14 cellular contexts compared by ENCODE assay signal in genomic region chr5:75460532-75460931, GRCh38. TPM values are rescaled to one million over a fixed set of nuclear protein-coding genes. Genes with fewer than 3 reads are reported as not detected.
A peak's percentile ranks its signal among the peaks of the same experiment; 100 is the strongest.
DNase-seq lines count a peak whose midpoint lies in the region; ATAC-seq and TF ChIP-seq lines count a peak whose summit lies in the region.
"Had no signal": no experiment of that assay in that cellular context is flagged by ENCODE, and none has a peak within 500 bp of the region (broad histone marks: within the 10 kb centered on the region; RNA-seq: fewer than 3 reads in every experiment).

No MANE protein-coding gene starts in this region.

- no peak for ATAC-seq in activated T-cell treated with anti-CD3 and anti-CD28 coated beads, Interleukin-2, amount 50 U/mL, for 72 hours (replicated peaks in 1 of 2)
- ATAC-seq in HG02642 (IDR thresholded peaks at IDR 0.05; ENCODE audit: poor library complexity, unreplicated experiment), result peak; percentile 21
- ATAC-seq in HG03439 (IDR thresholded peaks at IDR 0.05; ENCODE audit: unreplicated experiment), result no peak
- ATAC-seq: activated CD4-positive, CD25-positive, alpha-beta regulatory T cell treated with anti-CD3 and anti-CD28 coated beads, Interleukin-2, amount 50 U/mL, for 24 hours; HCT116 had no signal

- H3K79me2 ChIP-seq in OCI-LY3 (ENCODE audit: low read length), result peaks cover 17% of the 10 kb centered on the region

- H3K4me2 ChIP-seq in OCI-LY3 (ENCODE audit: low read length), result peak overlapping the region; percentile 54

- H3K27ac ChIP-seq in OCI-LY3 (ENCODE audit: low read length) (no peak overlapping the region), thyroid gland (peak overlapping the region in 2 of 3 donors; percentile 6 to 18), dorsolateral prefrontal cortex (peak overlapping the region in 1 of 59 donors; percentile 39)
- H3K27ac ChIP-seq: tibial artery had no signal

- DNase-seq in activated T-cell treated with anti-CD3 and anti-CD28 coated beads, Interleukin-2, amount 50 U/mL, for 72 hours, result no peak
- DNase-seq in activated T-cell treated with anti-CD3 and anti-CD28 coated beads, Interleukin-2, amount 50 U/mL, for 48 hours, result no peak
- DNase-seq in thyroid gland, result no peak
- DNase-seq in medulla oblongata (ENCODE audit: extremely low spot score), result no peak
- no peak for DNase-seq in dorsolateral prefrontal cortex
- DNase-seq: amniotic stem cell, cortex of kidney, Kasumi-1, tibial artery had no signal

- no peaks in the 10 kb centered on the region for H3K27me3 ChIP-seq in OCI-LY3 (ENCODE audit: low read depth, low read length)
- H3K27me3 ChIP-seq in thyroid gland, result no peaks in the 10 kb centered on the region
- no peaks in the 10 kb centered on the region for H3K27me3 ChIP-seq in dorsolateral prefrontal cortex
- H3K27me3 ChIP-seq: tibial artery had no signal

- peaks cover 3 to 7% of the 10 kb centered on the region in 2 donors for H3K36me3 Mint-ChIP-seq in activated T-cell treated with anti-CD3 and anti-CD28 coated beads, Interleukin-2, amount 50 U/mL, for 72 hours (ENCODE audit: insufficient read depth in 2 of 2)

- H3K9me3 ChIP-seq in OCI-LY3 (ENCODE audit: insufficient read depth, low read length) (no peaks in the 10 kb centered on the region), thyroid gland (no peaks in the 10 kb centered on the region)
- H3K9me3 ChIP-seq: tibial artery had no signal

- H4K20me1 ChIP-seq in OCI-LY3 (ENCODE audit: insufficient read depth, low read length), result peaks cover 23% of the 10 kb centered on the region

- peaks cover 0 to 3% of the 10 kb centered on the region in 2 donors for H3K9me3 Mint-ChIP-seq in activated T-cell treated with anti-CD3 and anti-CD28 coated beads, Interleukin-2, amount 50 U/mL, for 72 hours

- H3K4me3 Mint-ChIP-seq in activated T-cell treated with anti-CD3 and anti-CD28 coated beads, Interleukin-2, amount 50 U/mL, for 72 hours, result no peak overlapping the region

- intact Hi-C loops in thyroid gland (cut with DNase I) (no loop called here), dorsolateral prefrontal cortex (cut with DNase I) (no loop called here)

- H3K27me3 Mint-ChIP-seq in activated T-cell treated with anti-CD3 and anti-CD28 coated beads, Interleukin-2, amount 50 U/mL, for 72 hours (ENCODE audit: low read depth), result no peaks in the 10 kb centered on the region

- no peak overlapping the region for H3K9ac ChIP-seq in OCI-LY3 (ENCODE audit: low read length)

- H3K4me1 Mint-ChIP-seq in activated T-cell treated with anti-CD3 and anti-CD28 coated beads, Interleukin-2, amount 50 U/mL, for 72 hours (ENCODE audit: low read depth), result peaks cover 24% of the 10 kb centered on the region

- no peak overlapping the region for H2AFZ ChIP-seq in OCI-LY3 (ENCODE audit: low read depth, low read length)

- no peak for TF ChIP-seq CTCF in OCI-LY3 (IDR thresholded peaks at IDR 0.05; ENCODE audit: low read depth, low read length)
- TF ChIP-seq CTCF in thyroid gland (IDR thresholded peaks at IDR 0.05), result no peak
- TF ChIP-seq CTCF in dorsolateral prefrontal cortex (IDR thresholded peaks at IDR 0.05 in 54 of 56, conservative IDR thresholded peaks at IDR 0.05 in 2 of 56; ENCODE audit: low read depth in 1 of 56, partially characterized antibody in 56 of 56), result no peak

- peaks cover 25% of the 10 kb centered on the region for H3K4me1 ChIP-seq in OCI-LY3 (ENCODE audit: low read length)
- peaks cover 42 to 43% of the 10 kb centered on the region in 2 donors for H3K4me1 ChIP-seq in thyroid gland

- H3K36me3 ChIP-seq in OCI-LY3 (replicated peaks; ENCODE audit: low read depth, low read length) (peaks cover 7% of the 10 kb centered on the region), thyroid gland (no peaks in the 10 kb centered on the region)

- WGBS in thyroid gland, 2 donors, result 74 to 80% methylated on average over 2 of the region's 2 CpGs

- peak overlapping the region; percentile 7; the same call in 1 of the 2 replicates for H3K4me3 ChIP-seq in OCI-LY3 (ENCODE audit: low read length)
- no peak overlapping the region for H3K4me3 ChIP-seq in thyroid gland (replicated peaks in 1 of 3)
- H3K4me3 ChIP-seq in dorsolateral prefrontal cortex, result no peak overlapping the region
- H3K4me3 ChIP-seq: tibial artery had no signal

- peak overlapping the region; percentile 84 for H3K27ac Mint-ChIP-seq in activated T-cell treated with anti-CD3 and anti-CD28 coated beads, Interleukin-2, amount 50 U/mL, for 72 hours

- no peak for TF ChIP-seq POLR2A in thyroid gland (IDR thresholded peaks at IDR 0.05)

RNA-seq across cellular contexts. Expression of gene CERT1, which starts 50.9 kb away (rescaled TPM):
- 10 to 100 TPM; 31.9 to 34.9 TPM for total RNA-seq in activated T-cell treated with anti-CD3 and anti-CD28 coated beads, Interleukin-2, amount 50 U/mL, for 72 hours
- total RNA-seq in thyroid gland (10 to 100 TPM; 66.3 to 87.5 (median 78.0) TPM), dorsolateral prefrontal cortex (10 to 100 TPM; 37.0 to 86.0 (median 61.1) TPM)

RNA-seq across cellular contexts. Expression of gene POLK, which starts 51.2 kb away (rescaled TPM):
- 10 to 100 TPM; 31.4 to 34.2 TPM for total RNA-seq in activated T-cell treated with anti-CD3 and anti-CD28 coated beads, Interleukin-2, amount 50 U/mL, for 72 hours
- 10 to 100 TPM; 49.8 to 74.5 (median 63.3) TPM for total RNA-seq in thyroid gland
- total RNA-seq in dorsolateral prefrontal cortex, result 10 to 100 TPM; 30.3 to 55.8 (median 41.3) TPM
